ENCODE assay signal across 17 cellular contexts in genomic region chr22:37604074-37604473, GRCh38. TPM values are rescaled to one million over a fixed set of nuclear protein-coding genes. Genes with fewer than 3 reads are reported as not detected.
A peak's percentile ranks its signal among the peaks of the same experiment; 100 is the strongest.
DNase-seq lines count a peak whose midpoint lies in the region; FAIRE-seq and TF ChIP-seq lines count a peak whose summit lies in the region.
"Had no signal": no experiment of that assay in that cellular context is flagged by ENCODE, and none has a peak within 500 bp of the region (broad histone marks: within the 10 kb centered on the region; RNA-seq: fewer than 3 reads in every experiment).

No MANE protein-coding gene starts in this region.

- H3K27ac Mint-ChIP-seq in activated CD4-positive, alpha-beta memory T cell treated with anti-CD3 and anti-CD28 coated beads for 36 hours, result peak overlapping the region; percentile 49
- no peak overlapping the region for H3K27ac Mint-ChIP-seq in activated CD4-positive, alpha-beta memory T cell treated with anti-CD3 and anti-CD28 coated beads, Interleukin-2, amount 10 ng/mL, durations not matched to agents 7 days and 5 days
- H3K27ac Mint-ChIP-seq: HFFc6 had no signal

- no peak overlapping the region for H2BK20ac ChIP-seq in H1 (ENCODE audit: low read length)

- no peaks in the 10 kb centered on the region for H3K79me1 ChIP-seq in H1 (ENCODE audit: low read depth, low read length)

- H3K9me3 ChIP-seq in HEK293 (ENCODE audit: control insufficient read depth, insufficient read depth, low read depth, low read length) (no peaks in the 10 kb centered on the region), H1 (ENCODE audit: insufficient read depth in 2 of 2, low read depth in 1 of 2, low read length in 1 of 2) (no peaks in the 10 kb centered on the region)
- H3K9me3 ChIP-seq: HAP-1 had no signal

- peaks cover 4% of the 10 kb centered on the region; the same call in 1 of the 2 replicates for H3K4me1 ChIP-seq in HEK293 (ENCODE audit: control insufficient read depth, insufficient read depth, low read length)
- peaks cover 0 to 8% (median 5%) of the 10 kb centered on the region in 4 experiments; a peak in 5 of 7 replicates for H3K4me1 ChIP-seq in H1 (replicated peaks in 1 of 4; ENCODE audit: control insufficient read depth in 3 of 4, insufficient read depth in 4 of 4, low read length in 3 of 4)

- WGBS in H1 (ENCODE audit: extremely low coverage in 1 of 2, insufficient coverage in 1 of 2, insufficient read length in 1 of 2, insufficient replicate concordance in 2 of 2, low coverage in 1 of 2, low lambda C conversion rate in 2 of 2, missing lambda C conversion rate in 1 of 2), 2 experiments, result 90% methylated on average over 5 of the region's 6 CpGs; no CpG with 5 or more reads in 1 of the 2 experiments

- POLR2A ChIA-PET in activated CD4-positive, alpha-beta memory T cell treated with anti-CD3 and anti-CD28 coated beads for 36 hours (lab: Charles Lee), result no interaction called here
- POLR2A ChIA-PET in activated CD4-positive, alpha-beta memory T cell treated with anti-CD3 and anti-CD28 coated beads, Interleukin-2, amount 10 ng/mL, durations not matched to agents 7 days and 5 days (lab: Charles Lee), result no interaction called here
- POLR2A ChIA-PET in HEK293 (lab: Yijun Ruan, JAX), result interaction anchor here (0.6 kb wide), 1 partner anchor 54 kb away, joined by 4 read pairs; no protein-coding TSS in a partner anchor
- POLR2A ChIA-PET in H1 (lab: Charles Lee; ENCODE audit: partially characterized antibody), result interaction anchor here (0.6 to 2.0 kb wide), 3 partner anchors 9 to 33 kb away, joined by 4 to 5 read pairs (median 4); no protein-coding TSS in a partner anchor

- H3K4me3 ChIP-seq in HEK293 (ENCODE audit: low read depth, low read length), result no peak overlapping the region
- H3K4me3 ChIP-seq in H1 (ENCODE audit: extremely low read depth in 1 of 4, insufficient read depth in 2 of 4, low read depth in 3 of 4, low read length in 4 of 4), result no peak overlapping the region
- H3K4me3 ChIP-seq: HAP-1 had no signal

- H3K56ac ChIP-seq in H1 (replicated peaks; ENCODE audit: insufficient read length, low read depth, low read length), result no peak overlapping the region

- H2AK5ac ChIP-seq in H1 (ENCODE audit: low read depth, low read length), result no peak overlapping the region

- H4K8ac ChIP-seq in H1 (ENCODE audit: extremely low read depth, insufficient read depth, low read length), result no peak overlapping the region

- intact Hi-C loops in activated CD4-positive, alpha-beta memory T cell treated with anti-CD3 and anti-CD28 coated beads for 36 hours (cut with micrococcal nuclease), result no loop called here

- no peak overlapping the region for H3K4ac ChIP-seq in H1 (replicated peaks; ENCODE audit: insufficient read length, low read depth, low read length)

- no peaks in the 10 kb centered on the region for H4K20me1 ChIP-seq in H1 (replicated peaks in 1 of 2; ENCODE audit: control insufficient read depth in 1 of 2, insufficient read depth in 2 of 2, low read length in 2 of 2)

- H3K4me2 ChIP-seq in H1 (ENCODE audit: insufficient read depth in 1 of 2, low read depth in 2 of 2, low read length in 2 of 2), result no peak overlapping the region

- no peak for FAIRE-seq in H1 (lab: Jason Lieb, UNC)
- FAIRE-seq: GM19239 had no signal

- peaks cover 42% of the 10 kb centered on the region for H3K4me1 Mint-ChIP-seq in activated CD4-positive, alpha-beta memory T cell treated with anti-CD3 and anti-CD28 coated beads for 36 hours (ENCODE audit: low read depth)
- peaks cover 39% of the 10 kb centered on the region for H3K4me1 Mint-ChIP-seq in activated CD4-positive, alpha-beta memory T cell treated with anti-CD3 and anti-CD28 coated beads, Interleukin-2, amount 10 ng/mL, durations not matched to agents 7 days and 5 days

- H3K27me3 Mint-ChIP-seq in activated CD4-positive, alpha-beta memory T cell treated with anti-CD3 and anti-CD28 coated beads for 36 hours, result no peaks in the 10 kb centered on the region
- H3K27me3 Mint-ChIP-seq in activated CD4-positive, alpha-beta memory T cell treated with anti-CD3 and anti-CD28 coated beads, Interleukin-2, amount 10 ng/mL, durations not matched to agents 7 days and 5 days, result peaks cover 14% of the 10 kb centered on the region

- H2BK5ac ChIP-seq in H1 (ENCODE audit: low read depth, low read length), result no peak overlapping the region

- no peaks in the 10 kb centered on the region for H3K27me3 ChIP-seq in H1 (replicated peaks in 1 of 4; ENCODE audit: control insufficient read depth in 3 of 4, extremely low read depth in 1 of 4, insufficient read depth in 3 of 4, low read length in 3 of 4)

- H3K36me3 ChIP-seq in HEK293 (ENCODE audit: control insufficient read depth in 2 of 2, insufficient read depth in 1 of 2, low read length in 2 of 2) (no peaks in the 10 kb centered on the region), H1 (ENCODE audit: control insufficient read depth in 2 of 4, insufficient read depth in 4 of 4, low read length in 3 of 4) (no peaks in the 10 kb centered on the region)
- H3K36me3 ChIP-seq: HAP-1 had no signal

- H3K79me2 ChIP-seq in H1 (ENCODE audit: control insufficient read depth in 1 of 2, insufficient read depth in 2 of 2, low read length in 2 of 2), result no peaks in the 10 kb centered on the region

- H3K23me2 ChIP-seq in H1 (ENCODE audit: low read depth, low read length), result peaks cover 8% of the 10 kb centered on the region

- H2AFZ ChIP-seq in H1 (ENCODE audit: low read length), result no peak overlapping the region

- H3K27ac ChIP-seq in HEK293 (ENCODE audit: extremely low read depth, low read depth, low read length) (no peak overlapping the region), H1 (ENCODE audit: low read depth, low read length) (no peak overlapping the region)
- H3K27ac ChIP-seq: 22Rv1 had no signal

- no peak overlapping the region for H3K23ac ChIP-seq in H1 (ENCODE audit: insufficient read length)

- H3K36me3 Mint-ChIP-seq in activated CD4-positive, alpha-beta memory T cell treated with anti-CD3 and anti-CD28 coated beads for 36 hours, result no peaks in the 10 kb centered on the region
- no peaks in the 10 kb centered on the region for H3K36me3 Mint-ChIP-seq in activated CD4-positive, alpha-beta memory T cell treated with anti-CD3 and anti-CD28 coated beads, Interleukin-2, amount 10 ng/mL, durations not matched to agents 7 days and 5 days (ENCODE audit: low read depth)
- H3K36me3 Mint-ChIP-seq: CD14-positive monocyte had no signal

- H2BK12ac ChIP-seq in H1 (ENCODE audit: low read depth, low read length), result peak overlapping the region; percentile 53; the same call in 1 of the 2 replicates

- no peak overlapping the region for H3K4me3 Mint-ChIP-seq in activated CD4-positive, alpha-beta memory T cell treated with anti-CD3 and anti-CD28 coated beads for 36 hours
- H3K4me3 Mint-ChIP-seq in activated CD4-positive, alpha-beta memory T cell treated with anti-CD3 and anti-CD28 coated beads, Interleukin-2, amount 10 ng/mL, durations not matched to agents 7 days and 5 days, result no peak overlapping the region
- H3K4me3 Mint-ChIP-seq: CD14-positive monocyte, HFFc6 had no signal

- DNase-seq in activated CD4-positive, alpha-beta memory T cell treated with anti-CD3 and anti-CD28 coated beads for 36 hours, result no peak
- no peak for DNase-seq in activated CD4-positive, alpha-beta memory T cell treated with anti-CD3 and anti-CD28 coated beads, Interleukin-2, amount 10 ng/mL, durations not matched to agents 7 days and 5 days
- DNase-seq in H1 (ENCODE audit: low read depth in 1 of 2, low spot score in 2 of 2) (no peak), cortex of kidney (lab: John Stamatoyannopoulos, UW) (no peak), NCI-H2171 (lab: John Stamatoyannopoulos, UW) (no peak)
- DNase-seq: DMS53, GF-D8, GOT3, HFFc6 had no signal

- CTCF ChIA-PET in activated CD4-positive, alpha-beta memory T cell treated with anti-CD3 and anti-CD28 coated beads for 36 hours (lab: Charles Lee), result interaction anchor here (2.2 to 7.6 kb wide), 2 partner anchors 11 to 39 kb away, joined by 9 to 152 read pairs; no protein-coding TSS in a partner anchor
- CTCF ChIA-PET in activated CD4-positive, alpha-beta memory T cell treated with anti-CD3 and anti-CD28 coated beads, Interleukin-2, amount 10 ng/mL, durations not matched to agents 7 days and 5 days (lab: Charles Lee), result interaction anchor here (0.7 to 9.2 kb wide), 6 partner anchors 13 to 214 kb away, joined by 3 to 112 read pairs (median 3); no protein-coding TSS in a partner anchor
- CTCF ChIA-PET in HEK293 (lab: Yijun Ruan, JAX), result interaction anchor here (0.6 to 3.9 kb wide), 4 partner anchors 12 to 331 kb away, joined by 3 to 38 read pairs (median 4); no protein-coding TSS in a partner anchor
- CTCF ChIA-PET in H1 (lab: Charles Lee; ENCODE audit: partially characterized antibody), result interaction anchor here (0.6 to 3.6 kb wide), 7 partner anchors 12 to 162 kb away, joined by 3 to 14 read pairs (median 3); no protein-coding TSS in a partner anchor

- no peak overlapping the region for H3K14ac ChIP-seq in H1 (ENCODE audit: insufficient read length)

- no peak for TF ChIP-seq POLR2A in H1 (IDR thresholded peaks at IDR 0.05; ENCODE audit: control extremely low read depth in 1 of 2, low read depth in 2 of 2, low read length in 2 of 2)

- H4K91ac ChIP-seq in H1 (replicated peaks; ENCODE audit: insufficient read length, low read length), result no peak overlapping the region

- H3K9me3 Mint-ChIP-seq in activated CD4-positive, alpha-beta memory T cell treated with anti-CD3 and anti-CD28 coated beads for 36 hours, result no peaks in the 10 kb centered on the region
- no peaks in the 10 kb centered on the region for H3K9me3 Mint-ChIP-seq in activated CD4-positive, alpha-beta memory T cell treated with anti-CD3 and anti-CD28 coated beads, Interleukin-2, amount 10 ng/mL, durations not matched to agents 7 days and 5 days
- H3K9me3 Mint-ChIP-seq: CD14-positive monocyte, HFFc6 had no signal

- no peak overlapping the region for H2BK15ac ChIP-seq in H1 (ENCODE audit: low read length)

- H3K18ac ChIP-seq in H1 (ENCODE audit: extremely low read depth, low read length), result no peak overlapping the region

- no peak overlapping the region for H3K9ac ChIP-seq in H1 (replicated peaks in 1 of 4; ENCODE audit: extremely low read depth in 1 of 4, low read depth in 3 of 4, low read length in 3 of 4)

- TF ChIP-seq EP300 in H1 (IDR thresholded peaks at IDR 0.05; ENCODE audit: borderline replicate concordance in 1 of 2, low read depth in 2 of 2, low read length in 2 of 2), result no peak

- no peak overlapping the region for H4K5ac ChIP-seq in H1 (ENCODE audit: insufficient read length, low read depth, low read length)

- no peak overlapping the region for H2BK120ac ChIP-seq in H1 (replicated peaks; ENCODE audit: low read depth, low read length)

- no peak for TF ChIP-seq RAD21 in H1 (IDR thresholded peaks at IDR 0.05 in 1 of 2, conservative IDR thresholded peaks at IDR 0.05 in 1 of 2; ENCODE audit: low read depth in 2 of 2, low read length in 2 of 2)

- TF ChIP-seq CTCF in HEK293 (tag by site-specific recombination; IDR thresholded peaks at IDR 0.05), result no peak
- TF ChIP-seq CTCF in H1 (IDR thresholded peaks at IDR 0.05; ENCODE audit: control extremely low read depth in 1 of 3, insufficient read depth in 1 of 3, low read depth in 1 of 3, low read length in 3 of 3), result no peak

RNA-seq across cellular contexts. Expression of gene GGA1, which starts 4.6 kb away (rescaled TPM):
- 10 to 100 TPM; 59.0 to 61.1 TPM for total RNA-seq in activated CD4-positive, alpha-beta memory T cell treated with anti-CD3 and anti-CD28 coated beads for 36 hours
- total RNA-seq in activated CD4-positive, alpha-beta memory T cell treated with anti-CD3 and anti-CD28 coated beads, Interleukin-2, amount 10 ng/mL, durations not matched to agents 7 days and 5 days, result 10 to 100 TPM; 59.5 to 64.4 TPM
- 46.5 and 49.3 TPM in 2 replicates for total RNA-seq in H1 (2021; fragmentation: NEBNext Ultra II Directional; extraction: Animal tissue kit (Norgen Biotek cat#: 25700))
- polyA plus RNA-seq in H1 (2011; rRNA removed), result 57.2 and 81.0 TPM in 2 replicates
- polyA plus RNA-seq in H1 (2011; cell fraction: cytosol; rRNA removed), result 58.2 TPM
- polyA plus RNA-seq in H1 (2011; cell fraction: nucleus; rRNA removed), result 170 TPM
- 43.4 to 56.3 TPM (median 52.3 TPM) in 4 replicates for polyA plus RNA-seq in H1 (2012, experiment 1 of 2)
- 38.5 TPM for polyA plus RNA-seq in H1 (2012, experiment 2 of 2)
- 31.2 TPM for polyA plus RNA-seq in H1 (2013, experiment 1 of 2)
- 28.6 TPM for polyA plus RNA-seq in H1 (2013, experiment 2 of 2)
- 25.7 and 39.1 TPM in 2 replicates for polyA minus RNA-seq in H1 (2011; rRNA and poly(A)+ RNA removed)
- polyA minus RNA-seq in H1 (2011; cell fraction: cytosol; rRNA and poly(A)+ RNA removed), result 36.0 TPM
- 64.4 TPM for polyA minus RNA-seq in H1 (2011; cell fraction: nucleus; rRNA and poly(A)+ RNA removed)

RNA-seq across cellular contexts. Expression of gene LGALS2, which starts 24.2 kb away (rescaled TPM):
- not detected for total RNA-seq in activated CD4-positive, alpha-beta memory T cell treated with anti-CD3 and anti-CD28 coated beads for 36 hours
- total RNA-seq in activated CD4-positive, alpha-beta memory T cell treated with anti-CD3 and anti-CD28 coated beads, Interleukin-2, amount 10 ng/mL, durations not matched to agents 7 days and 5 days, result not detected
- total RNA-seq in H1 (2021; fragmentation: NEBNext Ultra II Directional; extraction: Animal tissue kit (Norgen Biotek cat#: 25700)), result not detected in 2 replicates
- polyA plus RNA-seq in H1 (2011; rRNA removed), result not detected in 2 replicates
- polyA plus RNA-seq in H1 (2011; cell fraction: cytosol; rRNA removed), result not detected
- polyA plus RNA-seq in H1 (2011; cell fraction: nucleus; rRNA removed), result not detected
- not detected in 4 replicates for polyA plus RNA-seq in H1 (2012, experiment 1 of 2)
- not detected for polyA plus RNA-seq in H1 (2012, experiment 2 of 2)
- polyA plus RNA-seq in H1 (2013, experiment 1 of 2), result not detected
- polyA plus RNA-seq in H1 (2013, experiment 2 of 2), result not detected
- polyA minus RNA-seq in H1 (2011; rRNA and poly(A)+ RNA removed), result not detected in 2 replicates
- not detected for polyA minus RNA-seq in H1 (2011; cell fraction: cytosol; rRNA and poly(A)+ RNA removed)
- polyA minus RNA-seq in H1 (2011; cell fraction: nucleus; rRNA and poly(A)+ RNA removed), result not detected
- total RNA-seq: A673, HFFc6, HT1080 had no signal
- polyA plus RNA-seq: BJ had no signal

RNA-seq across cellular contexts. Expression of gene SH3BP1, which starts 35.4 kb away (rescaled TPM):
- 100 to 1,000 TPM in 1 of 2 experiments, 10 to 100 TPM in 1; 97.6 to 102 TPM for total RNA-seq in activated CD4-positive, alpha-beta memory T cell treated with anti-CD3 and anti-CD28 coated beads for 36 hours
- total RNA-seq in activated CD4-positive, alpha-beta memory T cell treated with anti-CD3 and anti-CD28 coated beads, Interleukin-2, amount 10 ng/mL, durations not matched to agents 7 days and 5 days, result 100 to 1,000 TPM; 161 to 162 TPM
- total RNA-seq in H1 (2021; fragmentation: NEBNext Ultra II Directional; extraction: Animal tissue kit (Norgen Biotek cat#: 25700)), result 32.4 and 40.3 TPM in 2 replicates
- 23.9 and 34.8 TPM in 2 replicates for polyA plus RNA-seq in H1 (2011; rRNA removed)
- 22.8 TPM for polyA plus RNA-seq in H1 (2011; cell fraction: cytosol; rRNA removed)
- polyA plus RNA-seq in H1 (2011; cell fraction: nucleus; rRNA removed), result 50.1 TPM
- polyA plus RNA-seq in H1 (2012, experiment 1 of 2), result 57.5 to 65.6 TPM (median 60.4 TPM) in 4 replicates
- polyA plus RNA-seq in H1 (2012, experiment 2 of 2), result 35.9 TPM
- polyA plus RNA-seq in H1 (2013, experiment 1 of 2), result 21.9 TPM
- polyA plus RNA-seq in H1 (2013, experiment 2 of 2), result 22.1 TPM
- polyA minus RNA-seq in H1 (2011; rRNA and poly(A)+ RNA removed), result 20.1 and 23.7 TPM in 2 replicates
- 17.0 TPM for polyA minus RNA-seq in H1 (2011; cell fraction: cytosol; rRNA and poly(A)+ RNA removed)
- polyA minus RNA-seq in H1 (2011; cell fraction: nucleus; rRNA and poly(A)+ RNA removed), result 19.7 TPM

RNA-seq across cellular contexts. Expression of gene CDC42EP1, which starts 43.8 kb away (rescaled TPM):
- 1 to 10 TPM; 1.4 to 1.9 TPM for total RNA-seq in activated CD4-positive, alpha-beta memory T cell treated with anti-CD3 and anti-CD28 coated beads for 36 hours
- total RNA-seq in activated CD4-positive, alpha-beta memory T cell treated with anti-CD3 and anti-CD28 coated beads, Interleukin-2, amount 10 ng/mL, durations not matched to agents 7 days and 5 days, result 1 to 10 TPM in 1 of 2 experiments, under 1 TPM in 1; 0.95 to 1.1 TPM
- 10.1 and 11.2 TPM in 2 replicates for total RNA-seq in H1 (2021; fragmentation: NEBNext Ultra II Directional; extraction: Animal tissue kit (Norgen Biotek cat#: 25700))
- polyA plus RNA-seq in H1 (2011; rRNA removed), result 8.3 and 15.4 TPM in 2 replicates
- 5.3 TPM for polyA plus RNA-seq in H1 (2011; cell fraction: cytosol; rRNA removed)
- 7.8 TPM for polyA plus RNA-seq in H1 (2011; cell fraction: nucleus; rRNA removed)
- polyA plus RNA-seq in H1 (2012, experiment 1 of 2), result 5.5 to 11.6 TPM (median 10.8 TPM) in 4 replicates
- 8.9 TPM for polyA plus RNA-seq in H1 (2012, experiment 2 of 2)
- 11.0 TPM for polyA plus RNA-seq in H1 (2013, experiment 1 of 2)
- polyA plus RNA-seq in H1 (2013, experiment 2 of 2), result 10.5 TPM
- 2.1 and 2.2 TPM in 2 replicates for polyA minus RNA-seq in H1 (2011; rRNA and poly(A)+ RNA removed)
- polyA minus RNA-seq in H1 (2011; cell fraction: cytosol; rRNA and poly(A)+ RNA removed), result 4.3 TPM
- 5.1 TPM for polyA minus RNA-seq in H1 (2011; cell fraction: nucleus; rRNA and poly(A)+ RNA removed)

RNA-seq across cellular contexts. Expression of gene PDXP, which starts 54.4 kb away (rescaled TPM):
- 10 to 100 TPM; 21.9 to 22.9 TPM for total RNA-seq in activated CD4-positive, alpha-beta memory T cell treated with anti-CD3 and anti-CD28 coated beads for 36 hours
- total RNA-seq in activated CD4-positive, alpha-beta memory T cell treated with anti-CD3 and anti-CD28 coated beads, Interleukin-2, amount 10 ng/mL, durations not matched to agents 7 days and 5 days, result 10 to 100 TPM; 19.1 to 21.6 TPM
- total RNA-seq in H1 (2021; fragmentation: NEBNext Ultra II Directional; extraction: Animal tissue kit (Norgen Biotek cat#: 25700)), result 35.7 and 36.6 TPM in 2 replicates
- 67.7 and 74.8 TPM in 2 replicates for polyA plus RNA-seq in H1 (2011; rRNA removed)
- polyA plus RNA-seq in H1 (2011; cell fraction: cytosol; rRNA removed), result 47.4 TPM
- 60.6 TPM for polyA plus RNA-seq in H1 (2011; cell fraction: nucleus; rRNA removed)
- polyA plus RNA-seq in H1 (2012, experiment 1 of 2), result 33.3 to 46.0 TPM (median 43.7 TPM) in 4 replicates
- 66.6 TPM for polyA plus RNA-seq in H1 (2012, experiment 2 of 2)
- polyA plus RNA-seq in H1 (2013, experiment 1 of 2), result 33.9 TPM
- 31.0 TPM for polyA plus RNA-seq in H1 (2013, experiment 2 of 2)
- 31.8 and 36.4 TPM in 2 replicates for polyA minus RNA-seq in H1 (2011; rRNA and poly(A)+ RNA removed)
- 30.2 TPM for polyA minus RNA-seq in H1 (2011; cell fraction: cytosol; rRNA and poly(A)+ RNA removed)
- polyA minus RNA-seq in H1 (2011; cell fraction: nucleus; rRNA and poly(A)+ RNA removed), result 13.4 TPM

Comparison
In these comparisons a context has a peak if more than half of its experiments do, and no peak if none do; other contexts are left out.
1. POLR2A ChIA-PET loops: an anchor here in HEK293 (0.6 kb wide) and H1 (0.6 to 2.0 kb wide); none called in activated CD4-positive, alpha-beta memory T cell treated with anti-CD3 and anti-CD28 coated beads for 36 hours and activated CD4-positive, alpha-beta memory T cell treated with anti-CD3 and anti-CD28 coated beads, Interleukin-2, amount 10 ng/mL, durations not matched to agents 7 days and 5 days.